ENCODE assay signal across 10 cellular contexts in genomic region chr7:77687747-77688144, GRCh38. TPM values are rescaled to one million over a fixed set of nuclear protein-coding genes. Genes with fewer than 3 reads are reported as not detected.
A peak's percentile ranks its signal among the peaks of the same experiment; 100 is the strongest.
DNase-seq lines count a peak whose midpoint lies in the region; ATAC-seq and TF ChIP-seq lines count a peak whose summit lies in the region.
"Had no signal": no experiment of that assay in that cellular context is flagged by ENCODE, and none has a peak within 500 bp of the region (broad histone marks: within the 10 kb centered on the region; RNA-seq: fewer than 3 reads in every experiment).

No MANE protein-coding gene starts in this region.

- no peak overlapping the region for H2AFZ ChIP-seq in DND-41 (ENCODE audit: low read depth, low read length)

- peaks cover 10% of the 10 kb centered on the region; the same call in 1 of the 2 replicates for H3K36me3 ChIP-seq in DND-41 (ENCODE audit: insufficient read depth, low read length)
- peaks cover 0 to 11% of the 10 kb centered on the region in 2 donors for H3K36me3 ChIP-seq in psoas muscle (ENCODE audit: insufficient read depth in 1 of 2, low read depth in 1 of 2)
- peaks cover 11% of the 10 kb centered on the region for H3K36me3 ChIP-seq in suprapubic skin

- peak overlapping the region; percentile 43 for H3K4me3 Mint-ChIP-seq in activated CD8-positive, alpha-beta T cell treated with anti-CD3 and anti-CD28 coated beads, Interleukin-2, amount 10 ng/mL, durations not matched to agents 7 days and 5 days
- H3K4me3 Mint-ChIP-seq in naive thymus-derived CD8-positive, alpha-beta T cell = peak overlapping the region; percentile 1 to 53 (median 34)

- H3K9me3 ChIP-seq in DND-41 (ENCODE audit: insufficient read depth, low read length, severe bottlenecking) (no peaks in the 10 kb centered on the region), psoas muscle (no peaks in the 10 kb centered on the region), suprapubic skin (no peaks in the 10 kb centered on the region)

- peaks cover 39% of the 10 kb centered on the region for H3K36me3 Mint-ChIP-seq in activated CD8-positive, alpha-beta T cell treated with anti-CD3 and anti-CD28 coated beads, Interleukin-2, amount 10 ng/mL, durations not matched to agents 7 days and 5 days (ENCODE audit: low read depth)
- peaks cover 4 to 15% (median 10%) of the 10 kb centered on the region in 3 donors for H3K36me3 Mint-ChIP-seq in naive thymus-derived CD8-positive, alpha-beta T cell

- intact Hi-C loops in psoas muscle (cut with DNase I) = no loop called here

- no peak overlapping the region for H3K4me2 ChIP-seq in DND-41 (ENCODE audit: insufficient read depth, low read length)

- peak overlapping the region; percentile 80 for H3K27ac Mint-ChIP-seq in activated CD8-positive, alpha-beta T cell treated with anti-CD3 and anti-CD28 coated beads, Interleukin-2, amount 10 ng/mL, durations not matched to agents 7 days and 5 days
- peak overlapping the region in 9 of 10 donors; percentile 35 to 90 (median 65) for H3K27ac Mint-ChIP-seq in naive thymus-derived CD8-positive, alpha-beta T cell

- POLR2A ChIA-PET in activated CD8-positive, alpha-beta T cell treated with anti-CD3 and anti-CD28 coated beads, Interleukin-2, amount 10 ng/mL, durations not matched to agents 7 days and 5 days (lab: Charles Lee) = interaction anchor here (1.5 kb wide), 1 partner anchor 8 kb away, joined by 4 read pairs; the partner anchor contains the start of gene RSBN1L
- POLR2A ChIA-PET in naive thymus-derived CD8-positive, alpha-beta T cell (lab: Charles Lee) = interaction anchor here (0.7 to 2.3 kb wide), 2 partner anchors 9 to 36 kb away, joined by 3 to 12 read pairs; partner anchors contain the start of gene RSBN1L

- H3K9ac ChIP-seq in DND-41 (ENCODE audit: low read depth, low read length) = no peak overlapping the region

- TF ChIP-seq EP300 in suprapubic skin (IDR thresholded peaks at IDR 0.05) = no peak

- H3K4me1 Mint-ChIP-seq in activated CD8-positive, alpha-beta T cell treated with anti-CD3 and anti-CD28 coated beads, Interleukin-2, amount 10 ng/mL, durations not matched to agents 7 days and 5 days (ENCODE audit: low read depth) = peaks cover 28% of the 10 kb centered on the region
- H3K4me1 Mint-ChIP-seq in naive thymus-derived CD8-positive, alpha-beta T cell = peaks cover 20 to 44% (median 38%) of the 10 kb centered on the region in 4 donors

- ATAC-seq in DND-41 (ENCODE audit: insufficient read depth, low read depth) (peak; percentile 66), GM21619 (IDR thresholded peaks at IDR 0.05; ENCODE audit: unreplicated experiment) (peak; percentile 47), psoas muscle (no peak), HG03135 (IDR thresholded peaks at IDR 0.05; ENCODE audit: unreplicated experiment) (no peak)
- ATAC-seq in activated CD8-positive, alpha-beta T cell treated with anti-CD3 and anti-CD28 coated beads, Interleukin-2, amount 10 ng/mL, durations not matched to agents 7 days and 5 days = peak; percentile 85
- peak; percentile 56 to 82 for ATAC-seq in naive thymus-derived CD8-positive, alpha-beta T cell

- no peak overlapping the region for H3K27ac ChIP-seq in DND-41 (ENCODE audit: low read length)
- no peak overlapping the region for H3K27ac ChIP-seq in psoas muscle
- no peak overlapping the region for H3K27ac ChIP-seq in suprapubic skin

- DNase-seq in DND-41 (no peak), psoas muscle (no peak), suprapubic skin (ENCODE audit: low spot score in 2 of 2) (no peak)
- DNase-seq in activated CD8-positive, alpha-beta T cell treated with anti-CD3 and anti-CD28 coated beads, Interleukin-2, amount 10 ng/mL, durations not matched to agents 7 days and 5 days = no peak
- no peak for DNase-seq in naive thymus-derived CD8-positive, alpha-beta T cell
- DNase-seq: activated CD4-positive, CD25-positive, alpha-beta regulatory T cell; NCI-H1694; Right ventricle myocardium superior had no signal

- H3K9me3 Mint-ChIP-seq in activated CD8-positive, alpha-beta T cell treated with anti-CD3 and anti-CD28 coated beads, Interleukin-2, amount 10 ng/mL, durations not matched to agents 7 days and 5 days (ENCODE audit: insufficient read depth) = no peaks in the 10 kb centered on the region
- H3K9me3 Mint-ChIP-seq in naive thymus-derived CD8-positive, alpha-beta T cell = no peaks in the 10 kb centered on the region

- CTCF ChIA-PET in activated CD8-positive, alpha-beta T cell treated with anti-CD3 and anti-CD28 coated beads, Interleukin-2, amount 10 ng/mL, durations not matched to agents 7 days and 5 days (lab: Charles Lee) = interaction anchor here (1.1 to 1.7 kb wide), 5 partner anchors 8 to 72 kb away, joined by 3 to 9 read pairs (median 4); partner anchors contain the start of gene RSBN1L

- H3K79me2 ChIP-seq in DND-41 (ENCODE audit: insufficient read depth, low read length) = peaks cover 7% of the 10 kb centered on the region; the same call in 1 of the 2 replicates

- TF ChIP-seq POLR2A in suprapubic skin (IDR thresholded peaks at IDR 0.05) = no peak

- TF ChIP-seq CTCF in DND-41 (IDR thresholded peaks at IDR 0.05; ENCODE audit: borderline replicate concordance, extremely low read depth, low read length, poor library complexity, severe bottlenecking) (no peak), psoas muscle (IDR thresholded peaks at IDR 0.05) (no peak), suprapubic skin (IDR thresholded peaks at IDR 0.05) (no peak)

- H4K20me1 ChIP-seq in DND-41 (ENCODE audit: insufficient read depth, low read length) = no peaks in the 10 kb centered on the region

- H3K27me3 Mint-ChIP-seq in activated CD8-positive, alpha-beta T cell treated with anti-CD3 and anti-CD28 coated beads, Interleukin-2, amount 10 ng/mL, durations not matched to agents 7 days and 5 days (ENCODE audit: low read depth) = no peaks in the 10 kb centered on the region
- H3K27me3 Mint-ChIP-seq in naive thymus-derived CD8-positive, alpha-beta T cell = no peaks in the 10 kb centered on the region

- 95 to 98% (median 96%) methylated on average over 1 of the region's 1 CpG for WGBS in psoas muscle, 3 donors
- 82% methylated on average over 1 of the region's 1 CpG for WGBS in suprapubic skin

- H3K4me3 ChIP-seq in DND-41 (ENCODE audit: low read depth in 1 of 2, low read length in 2 of 2) (no peak overlapping the region), psoas muscle (no peak overlapping the region), suprapubic skin (no peak overlapping the region)

- H3K27me3 ChIP-seq in DND-41 (ENCODE audit: insufficient read depth, low read length, poor library complexity) (no peaks in the 10 kb centered on the region), psoas muscle (ENCODE audit: insufficient read depth in 3 of 3, low read length in 2 of 3) (no peaks in the 10 kb centered on the region), suprapubic skin (no peaks in the 10 kb centered on the region)

- peaks cover 9% of the 10 kb centered on the region for H3K4me1 ChIP-seq in DND-41 (ENCODE audit: insufficient read depth, low read length)
- H3K4me1 ChIP-seq in psoas muscle = no peaks in the 10 kb centered on the region
- peaks cover 35% of the 10 kb centered on the region for H3K4me1 ChIP-seq in suprapubic skin

RNA-seq across cellular contexts. Expression of gene RSBN1L, which starts 8.5 kb away (rescaled TPM):
- total RNA-seq in activated CD8-positive, alpha-beta T cell treated with anti-CD3 and anti-CD28 coated beads, Interleukin-2, amount 10 ng/mL, durations not matched to agents 7 days and 5 days = 10 to 100 TPM; 24.5 to 27.4 TPM
- total RNA-seq in naive thymus-derived CD8-positive, alpha-beta T cell = 10 to 100 TPM; 44.2 to 47.9 TPM
- polyA plus RNA-seq in naive thymus-derived CD8-positive, alpha-beta T cell = 1 to 10 TPM; 5.9 to 8.2 (median 6.2) TPM
- total RNA-seq in psoas muscle (10 to 100 TPM in 1 of 4 donors, 1 to 10 TPM in 3; 7.5 to 10.1 (median 8.6) TPM), suprapubic skin (10 to 100 TPM; 17.1 to 19.7 (median 18.3) TPM)
- polyA plus RNA-seq in psoas muscle = 1 to 10 TPM; 2.0 to 7.8 (median 4.6) TPM

Comparison
In these comparisons a context has a peak if more than half of its experiments do, and no peak if none do; other contexts are left out.
1. ATAC-seq: peak in DND-41 (single experiment), GM21619 (single experiment), activated CD8-positive, alpha-beta T cell treated with anti-CD3 and anti-CD28 coated beads, Interleukin-2, amount 10 ng/mL, durations not matched to agents 7 days and 5 days (single experiment) and naive thymus-derived CD8-positive, alpha-beta T cell (2 of 2); none in psoas muscle (0 of 4) and HG03135 (single experiment).